ENCODE assay signal across 8 cellular contexts in the genomic region with DNA sequence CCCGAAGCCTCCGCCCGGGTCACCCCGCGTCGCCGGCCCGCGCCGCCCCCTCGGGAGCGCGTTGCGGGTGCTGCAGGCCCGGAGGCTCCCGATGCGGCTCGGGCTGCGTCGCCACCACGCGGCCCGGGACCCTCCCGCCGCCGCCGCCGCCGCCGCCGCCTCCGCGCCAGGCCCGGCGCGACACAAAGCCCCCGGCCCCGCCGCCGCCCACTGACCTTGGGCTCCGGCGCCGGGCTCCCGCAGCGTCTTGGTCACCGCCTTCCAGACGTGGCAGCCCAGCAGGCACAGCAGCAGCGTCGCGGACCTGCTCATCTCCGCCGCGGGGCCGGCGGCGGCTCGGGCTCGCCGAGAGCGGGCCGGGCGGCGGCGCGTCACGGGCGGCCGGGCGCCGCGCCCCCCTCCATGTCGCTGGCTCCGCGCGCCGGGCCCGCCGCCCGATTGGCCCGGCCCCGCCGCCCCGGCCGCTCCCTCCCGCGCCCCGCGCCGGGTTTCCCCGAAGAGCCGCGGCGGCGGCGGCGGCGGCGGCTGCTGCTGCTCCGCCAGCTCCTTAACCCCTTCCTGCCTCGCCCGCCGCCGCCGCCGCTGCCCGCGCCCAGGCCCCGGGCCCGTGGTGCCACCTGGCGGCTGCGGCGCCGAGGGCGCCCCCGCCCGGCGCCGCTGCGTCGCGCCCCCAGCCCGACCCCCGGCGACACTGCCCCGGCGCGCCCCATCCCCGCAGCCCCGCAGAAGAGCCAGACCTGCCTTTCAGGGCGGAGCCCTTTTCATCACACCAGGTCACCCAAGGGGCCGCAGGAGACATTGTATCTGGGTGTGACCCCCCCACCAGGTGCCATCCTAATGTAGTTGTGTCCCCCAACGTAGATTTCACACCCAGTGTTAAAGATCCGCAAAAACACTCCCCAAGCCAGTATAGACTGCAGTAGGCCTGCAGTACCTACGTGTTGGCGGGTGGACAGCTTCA. TPM values are rescaled to one million over a fixed set of nuclear protein-coding genes. Genes with fewer than 3 reads are reported as not detected.
DNase-seq lines count a peak whose midpoint lies in the region; ATAC-seq, FAIRE-seq and TF ChIP-seq lines count a peak whose summit lies in the region.

A gene (minus strand): TSS at position 549 of the 961 bp plus-strand sequence. CDS start 237 bp downstream, at position 312.

- TF ChIP-seq EP300 in A549 (IDR thresholded peaks at IDR 0.05): no peak

- TF ChIP-seq POLR2A in A549 (IDR thresholded peaks at IDR 0.05; ENCODE audit: low read length) (peak; percentile 30; the same call in 1 of the 2 replicates), breast epithelium (IDR thresholded peaks at IDR 0.05) (no peak)

- TF ChIP-seq CTCF in A549 (IDR thresholded peaks at IDR 0.05) (peak; percentile 93), WTC11 (IDR thresholded peaks at IDR 0.05) (peak; percentile 16; the same call in 1 of the 2 replicates), breast epithelium (IDR thresholded peaks at IDR 0.05) (no peak)

- ATAC-seq in A549 (peak; percentile 82 to 90), GM18519 (IDR thresholded peaks at IDR 0.05; ENCODE audit: low FRiP score, unreplicated experiment) (peak; percentile 32), WTC11 (peak; percentile 82), HG03095 (IDR thresholded peaks at IDR 0.05; ENCODE audit: unreplicated experiment) (no peak)

- H3K27ac ChIP-seq in A549 (peak within 1 kb of the TSS; percentile 87 to 97), breast epithelium (peak within 1 kb of the TSS; percentile 48 to 64), skin epidermis (peak within 1 kb of the TSS in 18 of 21 experiments; percentile 18 to 85 (median 66))

- H3K4me1 ChIP-seq in A549: peaks cover 10% of the 10 kb centered on the region; the same call in 2 of the 3 replicates
- no peaks in the 10 kb centered on the region for H3K4me1 ChIP-seq in breast epithelium

- FAIRE-seq in A549 (lab: Jason Lieb, UNC): no peak
- FAIRE-seq in HTR-8/SVneo (lab: Jason Lieb, UNC): no peak

- no peak within 1 kb of the TSS for H3K27ac Mint-ChIP-seq in WTC11

- CTCF ChIA-PET in A549 (lab: Yijun Ruan, JAX): interaction anchor here (0.6 to 1.8 kb wide), 16 partner anchors 8 to 493 kb away, joined by 3 to 7 read pairs (median 4); a partner anchor contains a TSS
- CTCF ChIA-PET in WTC11 (lab: Charles Lee): interaction anchor here (0.6 to 1.6 kb wide), 7 partner anchors 8 to 224 kb away, joined by 3 to 8 read pairs (median 3); a partner anchor contains a TSS

- WGBS in A549 (ENCODE audit: missing lambda C conversion rate): 15% methylated on average over 5 of the region's 135 CpGs

- no peaks in the 10 kb centered on the region for H3K36me3 Mint-ChIP-seq in WTC11

- peak within 1 kb of the TSS; percentile 89 for H3K4me3 Mint-ChIP-seq in WTC11

- H3K4me2 ChIP-seq in A549: peak within 1 kb of the TSS; percentile 73

- no peaks in the 10 kb centered on the region for H3K36me3 ChIP-seq in breast epithelium

- intact Hi-C loops in breast epithelium (cut with DNase I; ENCODE audit: low total_unique reads): no loop called here

- H3K27me3 Mint-ChIP-seq in WTC11 (ENCODE audit: low read depth): peaks cover 15% of the 10 kb centered on the region

- H3K4me3 ChIP-seq in A549: peak within 1 kb of the TSS; percentile 90
- peak within 1 kb of the TSS; percentile 65 to 91 (median 72) for H3K4me3 ChIP-seq in breast epithelium
- peak within 1 kb of the TSS; percentile 45 to 69 (median 51) for H3K4me3 ChIP-seq in skin epidermis

- DNase-seq in A549 (ENCODE audit: low read depth in 1 of 2, low spot score in 1 of 2) (peak; percentile 53 to 68), HTR-8/SVneo (ENCODE audit: insufficient read length, low spot score) (peak; percentile 67), WTC11 (ENCODE audit: low spot score) (peak; percentile 68), breast epithelium (ENCODE audit: low spot score in 2 of 2) (no peak), iPS-NIHi7 (ENCODE audit: extremely low spot score) (peak; percentile 89)

- no peaks in the 10 kb centered on the region for H3K9me3 ChIP-seq in A549
- no peaks in the 10 kb centered on the region for H3K9me3 ChIP-seq in breast epithelium

- TF ChIP-seq RAD21 in A549 (conservative IDR thresholded peaks at IDR 0.05 in 1 of 2, IDR thresholded peaks at IDR 0.05 in 1 of 2): peak; percentile 15 to 43; a peak in 2 of 5 replicates

- POLR2A ChIA-PET in A549 (lab: Yijun Ruan, JAX): no interaction called here
- POLR2A ChIA-PET in WTC11 (lab: Charles Lee): no interaction called here

- H3K9me3 Mint-ChIP-seq in WTC11: no peaks in the 10 kb centered on the region

- peaks cover 40% of the 10 kb centered on the region for H3K4me1 Mint-ChIP-seq in WTC11

- no peaks in the 10 kb centered on the region for H3K27me3 ChIP-seq in breast epithelium

TF ChIP-seq in A549, 52 proteins besides CTCF, POLR2A, EP300 and RAD21:
- TF ChIP-seq ZFP36 (IDR thresholded peaks at IDR 0.05; ENCODE audit: borderline replicate concordance, partially characterized antibody): no peak
- TF ChIP-seq RARB (CRISPR knock-in tag; IDR thresholded peaks at IDR 0.05): no peak
- no peak for TF ChIP-seq CHD2 (IDR thresholded peaks at IDR 0.05; ENCODE audit: low read length, partially characterized antibody)
- TF ChIP-seq SMC3 (IDR thresholded peaks at IDR 0.05): peak; percentile 77
- TF ChIP-seq, protein P1, sequence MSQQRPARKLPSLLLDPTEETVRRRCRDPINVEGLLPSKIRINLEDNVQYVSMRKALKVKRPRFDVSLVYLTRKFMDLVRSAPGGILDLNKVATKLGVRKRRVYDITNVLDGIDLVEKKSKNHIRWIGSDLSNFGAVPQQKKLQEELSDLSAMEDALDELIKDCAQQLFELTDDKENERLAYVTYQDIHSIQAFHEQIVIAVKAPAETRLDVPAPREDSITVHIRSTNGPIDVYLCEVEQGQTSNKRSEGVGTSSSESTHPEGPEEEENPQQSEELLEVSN (IDR thresholded peaks at IDR 0.05; ENCODE audit: borderline replicate concordance, low read depth): no peak
- no peak for TF ChIP-seq TP53 (CRISPR knock-in tag; IDR thresholded peaks at IDR 0.05)
- TF ChIP-seq ZSCAN20 (CRISPR knock-in tag; IDR thresholded peaks at IDR 0.05): no peak
- TF ChIP-seq ZC3H11A (IDR thresholded peaks at IDR 0.05): no peak
- no peak for TF ChIP-seq MYC (IDR thresholded peaks at IDR 0.05; ENCODE audit: borderline replicate concordance, low read length)

TF ChIP-seq in WTC11, 78 proteins besides CTCF, POLR2A, EP300 and RAD21 (continues in another document):
- TF ChIP-seq, protein P2, sequence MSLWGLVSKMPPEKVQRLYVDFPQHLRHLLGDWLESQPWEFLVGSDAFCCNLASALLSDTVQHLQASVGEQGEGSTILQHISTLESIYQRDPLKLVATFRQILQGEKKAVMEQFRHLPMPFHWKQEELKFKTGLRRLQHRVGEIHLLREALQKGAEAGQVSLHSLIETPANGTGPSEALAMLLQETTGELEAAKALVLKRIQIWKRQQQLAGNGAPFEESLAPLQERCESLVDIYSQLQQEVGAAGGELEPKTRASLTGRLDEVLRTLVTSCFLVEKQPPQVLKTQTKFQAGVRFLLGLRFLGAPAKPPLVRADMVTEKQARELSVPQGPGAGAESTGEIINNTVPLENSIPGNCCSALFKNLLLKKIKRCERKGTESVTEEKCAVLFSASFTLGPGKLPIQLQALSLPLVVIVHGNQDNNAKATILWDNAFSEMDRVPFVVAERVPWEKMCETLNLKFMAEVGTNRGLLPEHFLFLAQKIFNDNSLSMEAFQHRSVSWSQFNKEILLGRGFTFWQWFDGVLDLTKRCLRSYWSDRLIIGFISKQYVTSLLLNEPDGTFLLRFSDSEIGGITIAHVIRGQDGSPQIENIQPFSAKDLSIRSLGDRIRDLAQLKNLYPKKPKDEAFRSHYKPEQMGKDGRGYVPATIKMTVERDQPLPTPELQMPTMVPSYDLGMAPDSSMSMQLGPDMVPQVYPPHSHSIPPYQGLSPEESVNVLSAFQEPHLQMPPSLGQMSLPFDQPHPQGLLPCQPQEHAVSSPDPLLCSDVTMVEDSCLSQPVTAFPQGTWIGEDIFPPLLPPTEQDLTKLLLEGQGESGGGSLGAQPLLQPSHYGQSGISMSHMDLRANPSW (CRISPR knock-in tag; conservative IDR thresholded peaks at IDR 0.05; ENCODE audit: low read depth): no peak
- TF ChIP-seq, protein P3, sequence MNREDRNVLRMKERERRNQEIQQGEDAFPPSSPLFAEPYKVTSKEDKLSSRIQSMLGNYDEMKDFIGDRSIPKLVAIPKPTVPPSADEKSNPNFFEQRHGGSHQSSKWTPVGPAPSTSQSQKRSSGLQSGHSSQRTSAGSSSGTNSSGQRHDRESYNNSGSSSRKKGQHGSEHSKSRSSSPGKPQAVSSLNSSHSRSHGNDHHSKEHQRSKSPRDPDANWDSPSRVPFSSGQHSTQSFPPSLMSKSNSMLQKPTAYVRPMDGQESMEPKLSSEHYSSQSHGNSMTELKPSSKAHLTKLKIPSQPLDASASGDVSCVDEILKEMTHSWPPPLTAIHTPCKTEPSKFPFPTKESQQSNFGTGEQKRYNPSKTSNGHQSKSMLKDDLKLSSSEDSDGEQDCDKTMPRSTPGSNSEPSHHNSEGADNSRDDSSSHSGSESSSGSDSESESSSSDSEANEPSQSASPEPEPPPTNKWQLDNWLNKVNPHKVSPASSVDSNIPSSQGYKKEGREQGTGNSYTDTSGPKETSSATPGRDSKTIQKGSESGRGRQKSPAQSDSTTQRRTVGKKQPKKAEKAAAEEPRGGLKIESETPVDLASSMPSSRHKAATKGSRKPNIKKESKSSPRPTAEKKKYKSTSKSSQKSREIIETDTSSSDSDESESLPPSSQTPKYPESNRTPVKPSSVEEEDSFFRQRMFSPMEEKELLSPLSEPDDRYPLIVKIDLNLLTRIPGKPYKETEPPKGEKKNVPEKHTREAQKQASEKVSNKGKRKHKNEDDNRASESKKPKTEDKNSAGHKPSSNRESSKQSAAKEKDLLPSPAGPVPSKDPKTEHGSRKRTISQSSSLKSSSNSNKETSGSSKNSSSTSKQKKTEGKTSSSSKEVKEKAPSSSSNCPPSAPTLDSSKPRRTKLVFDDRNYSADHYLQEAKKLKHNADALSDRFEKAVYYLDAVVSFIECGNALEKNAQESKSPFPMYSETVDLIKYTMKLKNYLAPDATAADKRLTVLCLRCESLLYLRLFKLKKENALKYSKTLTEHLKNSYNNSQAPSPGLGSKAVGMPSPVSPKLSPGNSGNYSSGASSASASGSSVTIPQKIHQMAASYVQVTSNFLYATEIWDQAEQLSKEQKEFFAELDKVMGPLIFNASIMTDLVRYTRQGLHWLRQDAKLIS (CRISPR knock-in tag; IDR thresholded peaks at IDR 0.05; ENCODE audit: borderline replicate concordance): no peak
- TF ChIP-seq ZNF423 (CRISPR knock-in tag; IDR thresholded peaks at IDR 0.05): no peak
- TF ChIP-seq RORB (CRISPR knock-in tag; IDR thresholded peaks at IDR 0.05): no peak
- TF ChIP-seq ZNF263 (CRISPR knock-in tag; IDR thresholded peaks at IDR 0.05; ENCODE audit: low read depth): no peak

RNA-seq across cellular contexts. Expression of the gene that starts here (rescaled TPM):
- polyA plus RNA-seq in A549 (2011; rRNA removed): 13.8 and 15.2 TPM in 2 replicates
- 17.0 and 20.2 TPM in 2 replicates for polyA plus RNA-seq in A549 (2012; cell fraction: cytosol; rRNA removed)
- polyA plus RNA-seq in A549 (2012; cell fraction: nucleus; rRNA removed): 13.9 and 15.1 TPM in 2 replicates
- 15.2 to 17.0 TPM (median 16.5 TPM) in 3 replicates for polyA plus RNA-seq in A549 (2017; fragmentation: RNase III; extraction: RNeasy Plus Mini Kit Qiagen cat#74134 plus additional on column Dnase treatment)
- 12.9 and 13.6 TPM in 2 replicates for polyA minus RNA-seq in A549 (2011; rRNA and poly(A)+ RNA removed)
- 29.2 to 33.9 TPM (median 30.1 TPM) in 3 replicates for total RNA-seq in WTC11 (2021)
- 10 to 100 TPM in 1 of 3 donors, 1 to 10 TPM in 2; 7.6 to 11.7 (median 9.5) TPM for total RNA-seq in breast epithelium

Comparison
In these comparisons a context has a peak if more than half of its experiments do, and no peak if none do; other contexts are left out.
1. DNase-seq: peak in A549 (2 of 2), HTR-8/SVneo (single experiment), WTC11 (single experiment) and iPS-NIHi7 (single experiment); none in breast epithelium (0 of 2).
2. CTCF ChIP-seq: peak in A549 (single experiment) and WTC11 (single experiment); none in breast epithelium (0 of 3).
3. Peak in every context shown above with its lines, with median percentiles within 50 percentile points of each other: H3K27ac ChIP-seq and H3K4me3 ChIP-seq.